23 cellular contexts compared by ENCODE assay signal in genomic region chr15:52281085-52282035, GRCh38. TPM values are rescaled to one million over a fixed set of nuclear protein-coding genes. Genes with fewer than 3 reads are reported as not detected.
DNase-seq lines count a peak whose midpoint lies in the region; ATAC-seq and TF ChIP-seq lines count a peak whose summit lies in the region.
"Had no signal": no experiment of that assay in that cellular context is flagged by ENCODE, and none has a peak within 500 bp of the region (broad histone marks: within the 10 kb centered on the region; RNA-seq: fewer than 3 reads in every experiment).

No MANE protein-coding gene starts in this region.

- no peak overlapping the region for H2BK5ac ChIP-seq in neuronal stem cell (ENCODE audit: low read length)

- H3K4me1 ChIP-seq in GM23248 (ENCODE audit: insufficient read depth) (no peaks in the 10 kb centered on the region), heart right ventricle (peaks cover 0 to 8% (median 0%) of the 10 kb centered on the region in 9 donors), neuronal stem cell (ENCODE audit: control insufficient read depth in 2 of 2, insufficient read depth in 1 of 2, low read depth in 1 of 2, low read length in 2 of 2) (peaks cover 0 to 3% of the 10 kb centered on the region in 2 donors), osteoblast (ENCODE audit: insufficient read depth, low read length) (no peaks in the 10 kb centered on the region)

- H2BK120ac ChIP-seq in neuronal stem cell (ENCODE audit: low read depth, low read length) = no peak overlapping the region

- ATAC-seq in heart right ventricle = peak in 6 of 8 donors; percentile 40 to 85 (median 74)
- ATAC-seq: activated CD4-positive, alpha-beta T cell treated with anti-CD3 and anti-CD28 coated beads for 36 hours; K562; stimulated activated naive B cell treated with anti-CD40 and anti-IgM and Interleukin-4, amounts not matched to agents 10 μg/mL and 1 μg/mL and 100 μg/mL, for 72 hours; T-helper 17 cell had no signal

- no peak overlapping the region for H3K18ac ChIP-seq in neuronal stem cell (ENCODE audit: low read length)

- H3K4ac ChIP-seq in neuronal stem cell (ENCODE audit: low read length) = no peak overlapping the region

- no peak overlapping the region for H3K9ac ChIP-seq in GM23248
- H3K9ac ChIP-seq in neuronal stem cell (ENCODE audit: low read depth, low read length, poor library complexity) = no peak overlapping the region
- H3K9ac ChIP-seq: SK-N-SH had no signal

- no peaks in the 10 kb centered on the region for H3K79me2 ChIP-seq in GM23248 (ENCODE audit: insufficient read depth)
- no peaks in the 10 kb centered on the region for H3K79me2 ChIP-seq in osteoblast (ENCODE audit: insufficient read depth, low read length)

- H3K9me3 ChIP-seq in GM23248 (ENCODE audit: low read depth) (no peaks in the 10 kb centered on the region), heart right ventricle (no peaks in the 10 kb centered on the region), neuronal stem cell (replicated peaks in 1 of 2; ENCODE audit: control insufficient read depth in 2 of 2, insufficient read depth in 1 of 2, low read depth in 1 of 2, low read length in 2 of 2) (peaks cover 0 to 2% of the 10 kb centered on the region in 2 donors), osteoblast (ENCODE audit: low read depth, low read length) (no peaks in the 10 kb centered on the region)
- H3K9me3 ChIP-seq: esophagus squamous epithelium, neutrophil, SK-N-SH, thoracic aorta had no signal

- H2AFZ ChIP-seq in GM23248 (no peak overlapping the region), neuronal stem cell (ENCODE audit: low read length) (no peak overlapping the region), osteoblast (ENCODE audit: low read length) (no peak overlapping the region)

- in situ Hi-C loops in GM23248 (cut with MboI) = no loop called here

- DNase-seq in GM23248 = peak; percentile 35
- DNase-seq in SHP77 treated with DMSO at 0.1 percent for 48 hours (lab: John Stamatoyannopoulos, UW) = peak; percentile 33
- peak in 1 of 2 donors; percentile 34 for DNase-seq in heart right ventricle
- no peak for DNase-seq in neuronal stem cell (ENCODE audit: low spot score)
- no peak for DNase-seq in NCI-H1092 treated with DMSO at 0.1 percent for 48 hours (lab: John Stamatoyannopoulos, UW)
- DNase-seq in osteoblast (ENCODE audit: insufficient read length, low spot score, missing footprints) = no peak
- DNase-seq in SIG-M5 treated with dmso at 0.1 percent for 504 hours (lab: John Stamatoyannopoulos, UW; ENCODE audit: unreplicated experiment) = no peak
- DNase-seq: activated CD4-positive, alpha-beta T cell treated with anti-CD3 and anti-CD28 coated beads for 36 hours; activated naive CD4-positive, alpha-beta T cell; activated T-cell treated with anti-CD3 and anti-CD28 coated beads, Interleukin-2, amount 50 U/mL, for 48 hours; brain microvascular endothelial cell; CD4-positive, alpha-beta memory T cell; esophagus squamous epithelium; MM.1S; NCI-H1436 treated with DMSO at 0.1 percent for 48 hours; NCI-H526 treated with DMSO at 0.1 percent for 48 hours; SK-N-SH; stimulated activated naive B cell treated with anti-CD40 and anti-IgM and Interleukin-4, amounts not matched to agents 10 μg/mL and 1 μg/mL and 100 μg/mL, for 72 hours; T-helper 17 cell had no signal

- H2AK5ac ChIP-seq in neuronal stem cell (ENCODE audit: low read depth, low read length) = peak overlapping the region; percentile 2

- H3K79me1 ChIP-seq in neuronal stem cell (ENCODE audit: low read depth, low read length) = no peaks in the 10 kb centered on the region

- H3K23ac ChIP-seq in neuronal stem cell (ENCODE audit: low read depth, low read length, poor library complexity) = no peak overlapping the region

- H3K4me3 ChIP-seq in GM23248 = no peak overlapping the region
- H3K4me3 ChIP-seq in heart right ventricle = no peak overlapping the region
- H3K4me3 ChIP-seq in neuronal stem cell (ENCODE audit: low read length in 2 of 2) = no peak overlapping the region
- no peak overlapping the region for H3K4me3 ChIP-seq in osteoblast (ENCODE audit: insufficient read depth, low read length)
- H3K4me3 ChIP-seq: coronary artery, esophagus squamous epithelium, K562, thoracic aorta had no signal

- H3K14ac ChIP-seq in neuronal stem cell (ENCODE audit: low read length) = no peak overlapping the region

- TF ChIP-seq CTCF in heart right ventricle (IDR thresholded peaks at IDR 0.05) (no peak), osteoblast (IDR thresholded peaks at IDR 0.05; ENCODE audit: extremely low read depth, low read depth, low read length) (no peak)

- H3K4me2 ChIP-seq in GM23248 (ENCODE audit: unreplicated experiment) = no peak overlapping the region
- no peak overlapping the region for H3K4me2 ChIP-seq in neuronal stem cell (ENCODE audit: insufficient read depth, low read length, poor library complexity, severe bottlenecking)
- no peak overlapping the region for H3K4me2 ChIP-seq in osteoblast (ENCODE audit: insufficient read depth, low read length)
- H3K4me2 ChIP-seq: SK-N-SH had no signal

- intact Hi-C loops in heart right ventricle (cut with DNase I) = no loop called here

- no peaks in the 10 kb centered on the region for H3K9me2 ChIP-seq in GM23248 (ENCODE audit: insufficient read depth)
- H3K9me2 ChIP-seq: SK-N-SH had no signal

- no peak overlapping the region for H4K91ac ChIP-seq in neuronal stem cell (ENCODE audit: low read depth, low read length, poor library complexity)

- H2BK15ac ChIP-seq in neuronal stem cell (ENCODE audit: low read length) = no peak overlapping the region

- no peak overlapping the region for H4K8ac ChIP-seq in neuronal stem cell (ENCODE audit: low read depth, low read length)

- H3K36me3 ChIP-seq in GM23248 (ENCODE audit: low read depth) (no peaks in the 10 kb centered on the region), heart right ventricle (peaks cover 0 to 18% (median 0%) of the 10 kb centered on the region in 9 donors), neuronal stem cell (replicated peaks in 1 of 2; ENCODE audit: control insufficient read depth in 2 of 2, insufficient read depth in 2 of 2, low read length in 2 of 2) (peaks cover 17 to 19% of the 10 kb centered on the region in 2 donors), osteoblast (ENCODE audit: insufficient read depth, low read length) (no peaks in the 10 kb centered on the region)
- H3K36me3 ChIP-seq: brain microvascular endothelial cell, neutrophil, thoracic aorta had no signal

- 19 to 20% methylated on average over 10 of the region's 10 CpGs for WGBS in GM23248 (ENCODE audit: low coverage in 1 of 2, low lambda C conversion rate in 2 of 2, missing lambda C conversion rate in 2 of 2), 2 experiments
- WGBS in heart right ventricle, 2 donors = 66 to 72% methylated on average over 10 of the region's 10 CpGs
- no CpG with 5 or more reads among the region's 10 CpGs for whole genome bisulfite sequencing in neuronal stem cell (ENCODE audit: extremely low coverage in 2 of 2, insufficient read length in 2 of 2, insufficient replicate concordance in 1 of 2), 2 donors

- H4K20me1 ChIP-seq in GM23248 (ENCODE audit: insufficient read depth) (no peaks in the 10 kb centered on the region), osteoblast (ENCODE audit: insufficient read depth, low read length) (no peaks in the 10 kb centered on the region)

- H3K27ac ChIP-seq in GM23248 (no peak overlapping the region), heart right ventricle (no peak overlapping the region), neuronal stem cell (replicated peaks; ENCODE audit: low read length) (no peak overlapping the region), osteoblast (ENCODE audit: low read depth, low read length) (no peak overlapping the region)
- H3K27ac ChIP-seq: brain microvascular endothelial cell, coronary artery, esophagus squamous epithelium, neutrophil, thoracic aorta had no signal

- H2BK12ac ChIP-seq in neuronal stem cell (ENCODE audit: low read length) = no peak overlapping the region

- peaks cover 5% of the 10 kb centered on the region; the same call in 1 of the 2 replicates for H3K27me3 ChIP-seq in GM23248 (replicated peaks; ENCODE audit: insufficient read depth)
- no peaks in the 10 kb centered on the region for H3K27me3 ChIP-seq in heart right ventricle
- no peaks in the 10 kb centered on the region for H3K27me3 ChIP-seq in neuronal stem cell (ENCODE audit: control insufficient read depth in 3 of 3, insufficient read depth in 3 of 3, low read depth in 1 of 3, low read length in 3 of 3)
- H3K27me3 ChIP-seq in osteoblast (ENCODE audit: insufficient read depth, low read length) = peaks cover 22% of the 10 kb centered on the region
- H3K27me3 ChIP-seq: brain microvascular endothelial cell, esophagus squamous epithelium, neutrophil had no signal

- no peaks in the 10 kb centered on the region for H3F3A ChIP-seq in GM23248 (ENCODE audit: insufficient read depth)

RNA-seq across cellular contexts. Expression of gene MYO5C, which starts 14.2 kb away (rescaled TPM):
- not detected in 2 replicates for total RNA-seq in GM23248 (2014; rRNA removed; shearing (Covaris generic))
- polyA plus RNA-seq in GM23248 (2016; fragmentation: Nextera tagmentation; extraction: Ambion mirVana) = not detected in 2 replicates
- total RNA-seq in heart right ventricle = 1 to 10 TPM in 9 of 10 donors, under 1 TPM in 1; 0.85 to 3.5 (median 2.3) TPM
- 1 to 10 TPM in 1 of 2 donors, under 1 TPM in 1; 0.75 to 1.8 TPM for polyA plus RNA-seq in heart right ventricle
- polyA plus RNA-seq in neuronal stem cell (2013, experiment 1 of 2) = 4.4 TPM
- 4.4 TPM for polyA plus RNA-seq in neuronal stem cell (2013, experiment 2 of 2)
- under 0.01 TPM in 2 replicates for total RNA-seq in osteoblast

Comparison
In these comparisons a context has a peak if more than half of its experiments do, and no peak if none do; other contexts are left out.
1. DNase-seq: peak in GM23248 (single experiment) and SHP77 treated with DMSO at 0.1 percent for 48 hours (single experiment); none in neuronal stem cell (single experiment), NCI-H1092 treated with DMSO at 0.1 percent for 48 hours (single experiment), osteoblast (single experiment) and SIG-M5 treated with dmso at 0.1 percent for 504 hours (single experiment).